25 cellular contexts compared by ENCODE assay signal in genomic region chr2:178152542-178152941, GRCh38.
"Had no signal": no experiment of that assay in that cellular context is flagged by ENCODE, and none has a peak within 500 bp of the region (broad histone marks: within the 10 kb centered on the region; RNA-seq: fewer than 3 reads in every experiment).

No MANE protein-coding gene starts in this region.

- H3K4me3 ChIP-seq: breast epithelium, Peyer's patch, SJCRH30 had no signal

- H3K27me3 ChIP-seq: breast epithelium, Peyer's patch, SJCRH30 had no signal

- DNase-seq: activated CD4-positive, alpha-beta T cell treated with anti-CD3 and anti-CD28 coated beads for 48 hours; activated CD4-positive, alpha-beta T cell treated with anti-CD3 and anti-CD28 coated beads, Interleukin-2, amount 50 U/mL, for 4 hours; activated CD4-positive, CD25-positive, alpha-beta regulatory T cell treated with anti-CD3 and anti-CD28 coated beads, Interleukin-2, amount 50 U/mL, for 72 hours; activated CD8-positive, alpha-beta memory T cell treated with anti-CD3 and anti-CD28 coated beads, Interleukin-2, amount 10 ng/mL, durations not matched to agents 7 days and 5 days; activated effector memory CD4-positive, alpha-beta T cell treated with Interleukin-2 at 50 U/mL for 16 hours; activated naive CD4-positive, alpha-beta T cell; activated T-cell treated with anti-CD3 and anti-CD28 coated beads, Interleukin-2, amount 50 U/mL, for 24 hours; aorta; caudate nucleus; Karpas-422; MM.1S; NCI-H1436 treated with DMSO at 0.1 percent for 48 hours; NCI-H187; NCI-H2227 treated with DMSO at 0.1 percent for 48 hours; NCI-H82; NK-92 treated with Interleukin-12 subunit alpha and Interleukin-12 subunit beta, amount 100 ng/mL, for 24 hours; OCI-M1; Peyer's patch; Right ventricle myocardium superior; SJCRH30; SW 1271 had no signal

- H3K4me1 ChIP-seq: breast epithelium, SJCRH30 had no signal

- H3K27ac ChIP-seq: breast epithelium, RWPE1, SJCRH30 had no signal

- H3K36me3 ChIP-seq: breast epithelium, Peyer's patch, SJCRH30 had no signal

- H3K9me3 ChIP-seq: breast epithelium, Peyer's patch, SJCRH30 had no signal

- ATAC-seq: activated CD8-positive, alpha-beta memory T cell treated with anti-CD3 and anti-CD28 coated beads, Interleukin-2, amount 10 ng/mL, durations not matched to agents 7 days and 5 days; SK-N-SH treated with all-trans-retinoic acid at 6 μM for 48 hours; WTC11 had no signal
